ENCODE assay signal across 14 cellular contexts in genomic region chr6:74671558-74672025, GRCh38.
DNase-seq lines count a peak whose midpoint lies in the region; ATAC-seq and TF ChIP-seq lines count a peak whose summit lies in the region.
"Had no signal": no experiment of that assay in that cellular context is flagged by ENCODE, and none has a peak within 500 bp of the region (broad histone marks: within the 10 kb centered on the region; RNA-seq: fewer than 3 reads in every experiment).

No MANE protein-coding gene starts in this region.

- no peak overlapping the region for H3K9ac ChIP-seq in PC-3 (ENCODE audit: low read length)

- TF ChIP-seq CTCF in AG09319 (IDR thresholded peaks at IDR 0.05; ENCODE audit: low read depth, low read length) = no peak
- no peak for TF ChIP-seq CTCF in PC-3 (conservative IDR thresholded peaks at IDR 0.05; ENCODE audit: low read depth, low read length)
- no peak for TF ChIP-seq CTCF in osteoblast (IDR thresholded peaks at IDR 0.05; ENCODE audit: extremely low read depth, low read depth, low read length)
- TF ChIP-seq CTCF in suprapubic skin (IDR thresholded peaks at IDR 0.05) = no peak

- intact Hi-C loops in PC-3 (cut with micrococcal nuclease) = no loop called here

- H2AFZ ChIP-seq in PC-3 (ENCODE audit: low read length) (no peak overlapping the region), osteoblast (ENCODE audit: low read length) (peak overlapping the region; percentile 33)

- H3K4me1 ChIP-seq in PC-3 (ENCODE audit: insufficient read depth, low read length) = no peaks in the 10 kb centered on the region
- peaks cover 21% of the 10 kb centered on the region for H3K4me1 ChIP-seq in osteoblast (ENCODE audit: insufficient read depth, low read length)
- no peaks in the 10 kb centered on the region for H3K4me1 ChIP-seq in suprapubic skin
- H3K4me1 ChIP-seq: BE2C, testis had no signal

- H3K4me2 ChIP-seq in PC-3 (ENCODE audit: low read length) = no peak overlapping the region
- peak overlapping the region; percentile 53 for H3K4me2 ChIP-seq in osteoblast (ENCODE audit: insufficient read depth, low read length)

- no peak for TF ChIP-seq EP300 in suprapubic skin (IDR thresholded peaks at IDR 0.05)

- DNase-seq in AG09319 (ENCODE audit: extremely low read depth, low read depth) = peak; percentile 98
- peak; percentile 4 for DNase-seq in PC-3
- peak; percentile 96 for DNase-seq in dedifferentiated amniotic fluid mesenchymal stem cell (ENCODE audit: extremely low spot score)
- peak; percentile 68 for DNase-seq in osteoblast (ENCODE audit: insufficient read length, low spot score, missing footprints)
- no peak for DNase-seq in effector CD4-positive, alpha-beta T cell
- no peak for DNase-seq in G401 (ENCODE audit: low spot score)
- DNase-seq in suprapubic skin (ENCODE audit: low spot score in 2 of 2) = no peak
- DNase-seq in stimulated activated CD4-positive, alpha-beta T cell treated with anti-CD3 and anti-CD28 coated beads, Interleukin-1b, Interleukin-23, amount 100 ng/mL, for 48 hours = no peak
- DNase-seq: activated naive CD4-positive, alpha-beta T cell treated with anti-CD3 and anti-CD28 coated beads for 36 hours; BE2C; NCI-H1048; NCI-H446 treated with DMSO at 0.1 percent for 48 hours; testis had no signal

- H3K36me3 ChIP-seq in PC-3 (ENCODE audit: low read depth, low read length) (no peaks in the 10 kb centered on the region), osteoblast (ENCODE audit: insufficient read depth, low read length) (no peaks in the 10 kb centered on the region), suprapubic skin (no peaks in the 10 kb centered on the region)
- H3K36me3 ChIP-seq: BE2C had no signal

- no peaks in the 10 kb centered on the region for H4K20me1 ChIP-seq in PC-3 (ENCODE audit: low read length)
- H4K20me1 ChIP-seq in osteoblast (ENCODE audit: insufficient read depth, low read length) = no peaks in the 10 kb centered on the region

- no peaks in the 10 kb centered on the region for H3F3A ChIP-seq in PC-3 (ENCODE audit: low read length, unreplicated experiment)

- POLR2A ChIA-PET in PC-3 (lab: Charles Lee; ENCODE audit: unreplicated experiment) = no interaction called here

- H3K27me3 ChIP-seq in PC-3 (ENCODE audit: low read length) (no peaks in the 10 kb centered on the region), osteoblast (ENCODE audit: insufficient read depth, low read length) (no peaks in the 10 kb centered on the region), suprapubic skin (no peaks in the 10 kb centered on the region)
- H3K27me3 ChIP-seq: BE2C, testis had no signal

- H3K27ac ChIP-seq in PC-3 (ENCODE audit: low read length) (no peak overlapping the region), osteoblast (ENCODE audit: low read depth, low read length) (peak overlapping the region; percentile 95), suprapubic skin (no peak overlapping the region)
- H3K27ac ChIP-seq: testis had no signal

- BruUV-seq in PC-3 (replicated peaks; lab: Mats Ljungman, UMichigan) = no TSS peak

- H3K9me3 ChIP-seq in PC-3 (ENCODE audit: low read length) = no peaks in the 10 kb centered on the region
- H3K9me3 ChIP-seq in osteoblast (ENCODE audit: low read depth, low read length) = no peaks in the 10 kb centered on the region
- H3K9me3 ChIP-seq in suprapubic skin = no peaks in the 10 kb centered on the region
- H3K9me3 ChIP-seq: BE2C, testis had no signal

- no peak for ATAC-seq in PC-3
- ATAC-seq: WTC11 had no signal

- H3K79me2 ChIP-seq in PC-3 (ENCODE audit: low read length) (no peaks in the 10 kb centered on the region), osteoblast (ENCODE audit: insufficient read depth, low read length) (no peaks in the 10 kb centered on the region)

- TF ChIP-seq POLR2A in suprapubic skin (IDR thresholded peaks at IDR 0.05) = no peak

- CTCF ChIA-PET in PC-3 (lab: Charles Lee) = no interaction called here

- in situ Hi-C loops in G401 (cut with HindIII; ENCODE audit: low sequenced_read_pairs) = no loop called here

- H3K9me2 ChIP-seq in PC-3 (replicated peaks; ENCODE audit: low read length) = no peaks in the 10 kb centered on the region

- H3K4me3 ChIP-seq in PC-3 (ENCODE audit: low read length) = no peak overlapping the region
- no peak overlapping the region for H3K4me3 ChIP-seq in osteoblast (ENCODE audit: insufficient read depth, low read length)
- H3K4me3 ChIP-seq in suprapubic skin = no peak overlapping the region
- H3K4me3 ChIP-seq: testis had no signal

- WGBS in suprapubic skin = 56% methylated on average over 6 of the region's 6 CpGs

Comparison
In these comparisons a context has a peak if more than half of its experiments do, and no peak if none do; other contexts are left out.
1. DNase-seq: peak in AG09319 (single experiment), PC-3 (single experiment), dedifferentiated amniotic fluid mesenchymal stem cell (single experiment) and osteoblast (single experiment); none in effector CD4-positive, alpha-beta T cell (single experiment), G401 (single experiment), suprapubic skin (0 of 2) and stimulated activated CD4-positive, alpha-beta T cell treated with anti-CD3 and anti-CD28 coated beads, Interleukin-1b, Interleukin-23, amount 100 ng/mL, for 48 hours (single experiment).